20 cellular contexts compared by ENCODE assay signal in the genomic region with DNA sequence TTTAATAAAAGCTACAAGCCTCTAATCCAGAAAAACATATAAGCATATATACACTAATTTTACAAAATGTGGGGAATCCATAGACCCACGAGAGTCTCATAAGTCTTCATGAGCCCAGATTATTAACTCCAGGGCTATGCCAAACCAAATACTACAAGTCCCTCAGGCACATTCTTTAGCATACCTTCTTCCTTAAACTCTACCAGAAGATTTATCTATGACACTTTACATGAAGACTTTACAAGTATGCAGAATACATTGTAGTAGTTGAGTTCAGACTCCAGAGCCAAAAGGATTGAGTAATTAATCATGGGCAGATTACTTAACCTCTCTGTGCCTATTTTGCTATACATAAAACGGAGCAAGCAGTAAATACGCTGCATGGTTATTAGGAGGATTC.
"Had no signal": no experiment of that assay in that cellular context is flagged by ENCODE, and none has a peak within 500 bp of the region (broad histone marks: within the 10 kb centered on the region; RNA-seq: fewer than 3 reads in every experiment).

No MANE protein-coding gene starts in this region.

- H3K27me3 ChIP-seq: dorsolateral prefrontal cortex, esophagus muscularis mucosa, gastroesophageal sphincter, tibial artery, upper lobe of right lung, vagina had no signal

- H3K4me1 ChIP-seq: upper lobe of right lung, vagina had no signal

- H3K4me2 ChIP-seq: smooth muscle cell had no signal

- ATAC-seq: gastroesophageal sphincter; left lobe of liver; mucosa of descending colon; naive thymus-derived CD8-positive, alpha-beta T cell; right cardiac atrium; stimulated activated effector memory CD8-positive, alpha-beta T cell treated with anti-CD3 and anti-CD28 coated beads, Interleukin-12 subunit alpha, Interleukin-12 subunit beta, amount 100 ng/mL, for 72 hours; stimulated activated naive CD8-positive, alpha-beta T cell treated with anti-CD3 and anti-CD28 coated beads, Interleukin-15, Interleukin-2, amounts not matched to agents 100 U/mL and 50 U/mL, for 24 hours; upper lobe of right lung had no signal

- DNase-seq: cortex of kidney; dorsolateral prefrontal cortex; effector CD8-positive, alpha-beta T cell; glutamatergic neuron; islet precursor cell; mucosa of descending colon; naive thymus-derived CD8-positive, alpha-beta T cell; posterior cingulate gyrus; right cardiac atrium; stimulated activated CD4-positive, alpha-beta T cell treated with anti-CD3 and anti-CD28 coated beads, Interleukin-2, amount 100 ng/mL, for 48 hours; stimulated activated CD8-positive, alpha-beta memory T cell treated with anti-CD3 and anti-CD28 coated beads, Interleukin-4, amount 100 ng/mL, for 48 hours; stimulated activated naive CD8-positive, alpha-beta T cell treated with anti-CD3 and anti-CD28 coated beads, Interleukin-15, Interleukin-2, amounts not matched to agents 100 U/mL and 50 U/mL, for 24 hours; tibial artery; upper lobe of right lung had no signal

- H3K36me3 ChIP-seq: esophagus muscularis mucosa, gastroesophageal sphincter, tibial artery, upper lobe of right lung, vagina had no signal

- H3K4me3 ChIP-seq: dorsolateral prefrontal cortex, esophagus muscularis mucosa, gastroesophageal sphincter, mucosa of descending colon, smooth muscle cell, tibial artery, upper lobe of right lung, vagina had no signal

- H3K9me3 ChIP-seq: esophagus muscularis mucosa, gastroesophageal sphincter, mucosa of descending colon, tibial artery, upper lobe of right lung, vagina had no signal

- H3K27ac ChIP-seq: dorsolateral prefrontal cortex, esophagus muscularis mucosa, gastroesophageal sphincter, tibial artery, upper lobe of right lung, vagina had no signal
